In genomic region chr21:22743085-22743484, GRCh38 we compare ENCODE assay signal across 1 cellular context.
TF ChIP-seq lines count a peak whose summit lies in the region.

No MANE protein-coding gene starts in this region.

TF ChIP-seq in SK-N-SH, 30 proteins besides CTCF, POLR2A, EP300 and RAD21 (continued from another document):
- TF ChIP-seq, protein P1, sequence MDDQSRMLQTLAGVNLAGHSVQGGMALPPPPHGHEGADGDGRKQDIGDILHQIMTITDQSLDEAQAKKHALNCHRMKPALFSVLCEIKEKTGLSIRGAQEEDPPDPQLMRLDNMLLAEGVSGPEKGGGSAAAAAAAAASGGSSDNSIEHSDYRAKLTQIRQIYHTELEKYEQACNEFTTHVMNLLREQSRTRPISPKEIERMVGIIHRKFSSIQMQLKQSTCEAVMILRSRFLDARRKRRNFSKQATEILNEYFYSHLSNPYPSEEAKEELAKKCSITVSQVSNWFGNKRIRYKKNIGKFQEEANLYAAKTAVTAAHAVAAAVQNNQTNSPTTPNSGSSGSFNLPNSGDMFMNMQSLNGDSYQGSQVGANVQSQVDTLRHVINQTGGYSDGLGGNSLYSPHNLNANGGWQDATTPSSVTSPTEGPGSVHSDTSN (IDR thresholded peaks at IDR 0.05), result no peak
- TF ChIP-seq TAF1 (IDR thresholded peaks at IDR 0.05; ENCODE audit: borderline replicate concordance, low read depth, low read length), result no peak
TF ChIP-seq in SK-N-SH: peak in this region for 7.
